In genomic region chr10:24979685-24980084, GRCh38 we compare ENCODE assay signal across 29 cellular contexts. TPM values are rescaled to one million over a fixed set of nuclear protein-coding genes. Genes with fewer than 3 reads are reported as not detected.
"Had no signal": no experiment of that assay in that cellular context is flagged by ENCODE, and none has a peak within 500 bp of the region (broad histone marks: within the 10 kb centered on the region; RNA-seq: fewer than 3 reads in every experiment).

No MANE protein-coding gene starts in this region.

- H3K4me1 ChIP-seq: testis, thyroid gland, tibial nerve, transverse colon, upper lobe of left lung, upper lobe of right lung, vagina had no signal

- H3K36me3 ChIP-seq: stomach, suprapubic skin, thoracic aorta, thyroid gland, tibial artery, tibial nerve, transverse colon, upper lobe of left lung, upper lobe of right lung, vagina had no signal

- ATAC-seq: stimulated activated effector memory CD8-positive, alpha-beta T cell treated with anti-CD3 and anti-CD28 coated beads, Interleukin-12 subunit alpha, Interleukin-12 subunit beta, amount 100 ng/mL, for 72 hours; stimulated activated memory B cell treated with anti-CD40 and anti-IgM and Interleukin-4, amounts not matched to agents 10 μg/mL and 1 μg/mL and 100 μg/mL, for 72 hours; stimulated activated naive B cell treated with anti-CD40 and anti-IgM and Interleukin-4, amounts not matched to agents 10 μg/mL and 1 μg/mL and 100 μg/mL, for 72 hours; stimulated activated naive CD8-positive, alpha-beta T cell treated with anti-CD3 and anti-CD28 coated beads, Interleukin-15, amount 100 ng/mL, for 72 hours; stimulated activated naive CD8-positive, alpha-beta T cell treated with anti-CD3 and anti-CD28 coated beads, Interleukin-15, Interleukin-2, amounts not matched to agents 100 U/mL and 50 U/mL, for 24 hours; upper lobe of right lung had no signal

- H3K27ac ChIP-seq: stomach, suprapubic skin, testis, thoracic aorta, thyroid gland, tibial artery, tibial nerve, transverse colon, upper lobe of left lung, upper lobe of right lung, vagina had no signal

- H3K27ac Mint-ChIP-seq: stimulated activated effector memory CD8-positive, alpha-beta T cell treated with anti-CD3 and anti-CD28 coated beads, Interleukin-12 subunit alpha, Interleukin-12 subunit beta, amount 100 ng/mL, for 72 hours; stimulated activated memory B cell treated with anti-CD40 and anti-IgM and Interleukin-4, amounts not matched to agents 10 μg/mL and 1 μg/mL and 100 μg/mL, for 72 hours; stimulated activated naive B cell treated with anti-CD40 and anti-IgM and Interleukin-4, amounts not matched to agents 10 μg/mL and 1 μg/mL and 100 μg/mL, for 72 hours; stimulated activated naive CD8-positive, alpha-beta T cell treated with anti-CD3 and anti-CD28 coated beads, Interleukin-15, Interleukin-2, amounts not matched to agents 100 ng/mL and 50 ng/mL, for 24 hours; type B pancreatic cell had no signal

- H3K4me3 Mint-ChIP-seq: stimulated activated effector memory CD8-positive, alpha-beta T cell treated with anti-CD3 and anti-CD28 coated beads, Interleukin-12 subunit alpha, Interleukin-12 subunit beta, amount 100 ng/mL, for 72 hours; stimulated activated memory B cell treated with anti-CD40 and anti-IgM and Interleukin-4, amounts not matched to agents 10 μg/mL and 1 μg/mL and 100 μg/mL, for 72 hours; stimulated activated naive B cell treated with anti-CD40 and anti-IgM and Interleukin-4, amounts not matched to agents 10 μg/mL and 1 μg/mL and 100 μg/mL, for 72 hours; stimulated activated naive CD8-positive, alpha-beta T cell treated with anti-CD3 and anti-CD28 coated beads, Interleukin-15, amount 100 ng/mL, for 72 hours; stimulated activated naive CD8-positive, alpha-beta T cell treated with anti-CD3 and anti-CD28 coated beads, Interleukin-15, Interleukin-2, amounts not matched to agents 100 ng/mL and 50 ng/mL, for 24 hours; type B pancreatic cell had no signal

- H3K27me3 Mint-ChIP-seq: stimulated activated memory B cell treated with anti-CD40 and anti-IgM and Interleukin-4, amounts not matched to agents 10 μg/mL and 1 μg/mL and 100 μg/mL, for 72 hours; stimulated activated naive CD8-positive, alpha-beta T cell treated with anti-CD3 and anti-CD28 coated beads, Interleukin-15, amount 100 ng/mL, for 72 hours; stimulated activated naive CD8-positive, alpha-beta T cell treated with anti-CD3 and anti-CD28 coated beads, Interleukin-15, Interleukin-2, amounts not matched to agents 100 ng/mL and 50 ng/mL, for 24 hours; type B pancreatic cell had no signal

- H3K4me1 Mint-ChIP-seq: stimulated activated effector memory CD8-positive, alpha-beta T cell treated with anti-CD3 and anti-CD28 coated beads, Interleukin-12 subunit alpha, Interleukin-12 subunit beta, amount 100 ng/mL, for 72 hours had no signal

- H3K9me3 ChIP-seq: stomach, suprapubic skin, testis, thoracic aorta, thyroid gland, tibial artery, tibial nerve, transverse colon, upper lobe of left lung, upper lobe of right lung, vagina had no signal

- FAIRE-seq: urothelium cell line had no signal

- H3K27me3 ChIP-seq: stomach, suprapubic skin, testis, thyroid gland, tibial artery, tibial nerve, transverse colon, upper lobe of left lung, upper lobe of right lung, vagina had no signal

- H3K36me3 Mint-ChIP-seq: stimulated activated effector memory CD8-positive, alpha-beta T cell treated with anti-CD3 and anti-CD28 coated beads, Interleukin-12 subunit alpha, Interleukin-12 subunit beta, amount 100 ng/mL, for 72 hours; stimulated activated memory B cell treated with anti-CD40 and anti-IgM and Interleukin-4, amounts not matched to agents 10 μg/mL and 1 μg/mL and 100 μg/mL, for 72 hours; stimulated activated naive B cell treated with anti-CD40 and anti-IgM and Interleukin-4, amounts not matched to agents 10 μg/mL and 1 μg/mL and 100 μg/mL, for 72 hours; type B pancreatic cell had no signal

- H3K9me3 Mint-ChIP-seq: stimulated activated effector memory CD8-positive, alpha-beta T cell treated with anti-CD3 and anti-CD28 coated beads, Interleukin-12 subunit alpha, Interleukin-12 subunit beta, amount 100 ng/mL, for 72 hours; type B pancreatic cell had no signal

- DNase-seq: stimulated activated CD4-positive, alpha-beta T cell treated with anti-CD3 and anti-CD28 coated beads, Interleukin-2, amount 100 ng/mL, for 48 hours; stimulated activated CD4-positive, alpha-beta T cell treated with anti-CD3 and anti-CD28 coated beads, Interleukin-4, amount 100 ng/mL, for 1 hour; stimulated activated CD4-positive, alpha-beta T cell treated with anti-CD3 and anti-CD28 coated beads, Interleukin-4, amount 100 ng/mL, for 24 hours; stimulated activated CD4-positive, alpha-beta T cell treated with anti-CD3 and anti-CD28 coated beads, Interleukin-4, amount 100 ng/mL, for 4 hours; stimulated activated CD8-positive, alpha-beta memory T cell treated with anti-CD3 and anti-CD28 coated beads, Interleukin-4, amount 100 ng/mL, for 48 hours; stimulated activated naive B cell treated with anti-CD40 and anti-IgM and Interleukin-4, amounts not matched to agents 10 μg/mL and 1 μg/mL and 100 μg/mL, for 72 hours; stimulated activated naive CD4-positive, alpha-beta T cell; stimulated activated naive CD4-positive, alpha-beta T cell treated with Interleukin-2 at 50 U/mL for 16 hours; stimulated activated naive CD8-positive, alpha-beta T cell treated with anti-CD3 and anti-CD28 coated beads, Interleukin-15, amount 100 ng/mL, for 72 hours; stimulated activated naive CD8-positive, alpha-beta T cell treated with anti-CD3 and anti-CD28 coated beads, Interleukin-15, Interleukin-2, amounts not matched to agents 100 U/mL and 50 U/mL, for 24 hours; stomach; substantia nigra; testis; thyroid gland; tibial artery; transverse colon; trophoblast cell; upper lobe of right lung had no signal

- H3K4me3 ChIP-seq: stomach, suprapubic skin, testis, thoracic aorta, thyroid gland, tibial artery, tibial nerve, transverse colon, upper lobe of left lung, upper lobe of right lung, vagina had no signal

RNA-seq across cellular contexts. Expression of gene ENKUR, which starts 36.3 kb away (rescaled TPM):
- total RNA-seq: suprapubic skin, tibial nerve, ureter, vagina had no signal
